In genomic region chr20:23086056-23086551, GRCh38 we compare ENCODE assay signal across 1 cellular context.
TF ChIP-seq lines count a peak whose summit lies in the region.

CD93 (minus strand) TSS chr20:23086324; CDS start chr20:23086192, 132 bp downstream.

TF ChIP-seq in K562, 482 proteins besides CTCF, POLR2A, EP300 and RAD21 (continued from another document):
- TF ChIP-seq ETV1 (tag; conservative IDR thresholded peaks at IDR 0.05; ENCODE audit: low read depth) (0 out of 2 replicates have a peak, but pooled peaks have one; percentile 37), ZNF592 (IDR thresholded peaks at IDR 0.05) (peak; percentile 32; the same call in 1 of the 2 replicates), ZBTB33 (CRISPR knock-in tag; IDR thresholded peaks at IDR 0.05) (peak; percentile 42; the same call in 1 of the 2 replicates)
